ENCODE assay signal across 25 cellular contexts in genomic region chr6:165745492-165745891, GRCh38.
DNase-seq lines count a peak whose midpoint lies in the region; ATAC-seq and FAIRE-seq lines count a peak whose summit lies in the region.
"Had no signal": no experiment of that assay in that cellular context is flagged by ENCODE, and none has a peak within 500 bp of the region (broad histone marks: within the 10 kb centered on the region; RNA-seq: fewer than 3 reads in every experiment).

No MANE protein-coding gene starts in this region.

- H3K27me3 ChIP-seq in small intestine (ENCODE audit: control insufficient read depth in 2 of 2, insufficient read depth in 2 of 2, low read length in 2 of 2): no peaks in the 10 kb centered on the region
- H3K27me3 ChIP-seq: neutrophil had no signal

- FAIRE-seq in small intestine (lab: Jason Lieb, UNC): peak; percentile 61

- 81 to 89% (median 82%) methylated on average over 3 of the region's 3 CpGs for WGBS in small intestine, 3 donors

- no peak overlapping the region for H3K27ac ChIP-seq in small intestine (ENCODE audit: low read depth in 1 of 2, low read length in 1 of 2)
- H3K27ac ChIP-seq: HL-60, neutrophil, PC-9 had no signal

- ATAC-seq in GM18861 (IDR thresholded peaks at IDR 0.05; ENCODE audit: unreplicated experiment) (peak; percentile 58), GM19463 (IDR thresholded peaks at IDR 0.05; ENCODE audit: unreplicated experiment) (peak; percentile 44), HG03460 (IDR thresholded peaks at IDR 0.05; ENCODE audit: unreplicated experiment) (peak; percentile 53)
- ATAC-seq: sciatic nerve had no signal

- H3K4me3 ChIP-seq in small intestine (ENCODE audit: low read depth in 1 of 2, low read length in 2 of 2): no peak overlapping the region
- H3K4me3 ChIP-seq: left ventricle myocardium inferior, PC-9 had no signal

- no peaks in the 10 kb centered on the region for H3K9me3 ChIP-seq in small intestine (ENCODE audit: control insufficient read depth, low read depth)
- H3K9me3 ChIP-seq: left ventricle myocardium inferior, neutrophil had no signal

- H3K4me1 ChIP-seq in small intestine (ENCODE audit: control insufficient read depth in 2 of 2, insufficient read depth in 1 of 2, low read depth in 1 of 2, low read length in 1 of 2): no peaks in the 10 kb centered on the region

- DNase-seq in small intestine (no peak), cerebellum (ENCODE audit: low spot score) (no peak), NCI-H2081 (lab: John Stamatoyannopoulos, UW) (no peak)
- no peak for DNase-seq in activated CD4-positive, CD25-positive, alpha-beta regulatory T cell (lab: John Stamatoyannopoulos, UW)
- DNase-seq: activated CD4-positive, alpha-beta T cell treated with anti-CD3 and anti-CD28 coated beads, Interleukin-2, amount 50 U/mL, for 48 hours; activated CD8-positive, alpha-beta memory T cell treated with anti-CD3 and anti-CD28 coated beads, Interleukin-2, amount 50 U/mL, for 4 hours; amygdala; Calu3; H9; Karpas-422; left ventricle myocardium inferior; NCI-H1092; NCI-H187; NCI-H524 treated with DMSO at 0.1 percent for 48 hours; PC-9; Right ventricle myocardium superior; stimulated activated CD4-positive, alpha-beta T cell treated with anti-CD3 and anti-CD28 coated beads, Interleukin-15, amount 100 ng/mL, for 24 hours; stimulated activated naive CD4-positive, alpha-beta T cell treated with Interleukin-2 at 50 U/mL for 16 hours; T-helper 9 cell had no signal

- no peaks in the 10 kb centered on the region for H3K36me3 ChIP-seq in small intestine (ENCODE audit: control insufficient read depth in 2 of 2, insufficient read depth in 2 of 2, low read length in 2 of 2)
- H3K36me3 ChIP-seq: left ventricle myocardium inferior, neutrophil had no signal
